In the genomic region with DNA sequence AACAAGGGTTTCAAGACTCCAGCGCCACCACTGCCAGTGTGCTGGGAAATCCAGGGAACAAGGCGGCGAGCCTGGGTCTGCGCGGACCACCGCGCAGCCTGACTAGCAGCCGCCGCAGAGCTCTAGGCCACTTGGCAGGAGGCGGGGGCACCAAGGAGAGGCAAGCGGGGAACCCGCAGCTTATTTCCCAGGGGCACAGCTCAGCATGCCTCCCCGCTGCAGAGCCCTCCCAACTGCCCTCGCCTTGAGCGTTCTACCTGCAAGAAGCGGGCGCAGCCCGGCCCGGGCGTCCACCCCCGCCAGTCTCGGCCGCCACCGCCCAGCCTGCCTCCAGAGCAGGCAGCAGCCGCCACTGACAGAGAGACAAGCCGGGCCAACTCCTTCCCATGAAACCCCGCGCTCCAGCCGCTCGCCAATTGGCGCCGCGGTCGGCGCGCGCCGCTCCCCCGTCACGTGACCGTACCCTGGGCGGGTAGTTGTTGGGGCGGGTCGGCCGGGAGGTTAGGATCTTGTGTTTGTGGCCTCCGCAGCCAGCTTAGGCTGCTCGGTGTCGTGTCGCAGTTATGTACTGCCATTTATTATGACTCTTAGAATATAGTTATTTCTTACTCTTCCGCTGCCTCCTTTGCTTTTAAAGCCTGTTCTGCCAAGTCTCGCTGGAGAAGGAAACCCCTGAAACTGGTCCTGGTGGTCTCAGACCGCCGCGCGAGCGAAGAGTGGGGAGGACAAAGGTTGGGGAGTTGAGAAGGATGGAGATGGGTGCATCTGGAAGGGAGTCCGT, we compare ENCODE assay signal across 8 cellular contexts. TPM values are rescaled to one million over a fixed set of nuclear protein-coding genes. Genes with fewer than 3 reads are reported as not detected.
A peak's percentile ranks its signal among the peaks of the same experiment; 100 is the strongest.
DNase-seq lines count a peak whose midpoint lies in the region; ATAC-seq, FAIRE-seq and TF ChIP-seq lines count a peak whose summit lies in the region.

Gene LNPK, minus strand, starts transcription at position 365 of the 781 bp plus-strand sequence. CDS start 6,683 bp downstream, outside the sequence.

- H3K23ac ChIP-seq in H1 (ENCODE audit: insufficient read length) = no peak within 1 kb of the TSS

- H4K20me1 ChIP-seq in H1 (replicated peaks in 1 of 2; ENCODE audit: control insufficient read depth in 1 of 2, insufficient read depth in 2 of 2, low read length in 2 of 2) = no peaks in the 10 kb centered on the region

- H3K9me3 ChIP-seq in H1 (ENCODE audit: insufficient read depth in 2 of 2, low read depth in 1 of 2, low read length in 1 of 2) = no peaks in the 10 kb centered on the region

- TF ChIP-seq RAD21 in H1 (IDR thresholded peaks at IDR 0.05 in 1 of 2, conservative IDR thresholded peaks at IDR 0.05 in 1 of 2; ENCODE audit: low read depth in 2 of 2, low read length in 2 of 2) = no peak; a peak in 1 of 4 replicates

- FAIRE-seq in HTR-8/SVneo (lab: Jason Lieb, UNC) (peak; percentile 95), H1 (lab: Jason Lieb, UNC) (no peak)

- peaks cover 0 to 10% (median 5%) of the 10 kb centered on the region in 4 experiments; a peak in 5 of 7 replicates for H3K4me1 ChIP-seq in H1 (replicated peaks in 1 of 4; ENCODE audit: control insufficient read depth in 3 of 4, insufficient read depth in 4 of 4, low read length in 3 of 4)

- H3K23me2 ChIP-seq in H1 (ENCODE audit: low read depth, low read length) = peaks cover 11% of the 10 kb centered on the region

- peak in 1 of 2 experiments; percentile 69; a peak in 2 of 3 replicates for TF ChIP-seq POLR2A in H1 (IDR thresholded peaks at IDR 0.05; ENCODE audit: control extremely low read depth in 1 of 2, low read depth in 2 of 2, low read length in 2 of 2)

- 2% methylated on average over 49 of the region's 57 CpGs; no CpG with 5 or more reads in 1 of the 2 experiments for WGBS in H1 (ENCODE audit: extremely low coverage in 1 of 2, insufficient coverage in 1 of 2, insufficient read length in 1 of 2, insufficient replicate concordance in 2 of 2, low coverage in 1 of 2, low lambda C conversion rate in 2 of 2, missing lambda C conversion rate in 1 of 2), 2 experiments

- peak within 1 kb of the TSS; percentile 60 to 89 (median 74) for H3K4me3 ChIP-seq in H1 (ENCODE audit: extremely low read depth in 1 of 4, insufficient read depth in 2 of 4, low read depth in 3 of 4, low read length in 4 of 4)

- H3K4ac ChIP-seq in H1 (replicated peaks; ENCODE audit: insufficient read length, low read depth, low read length) = no peak within 1 kb of the TSS

- TF ChIP-seq EP300 in H1 (IDR thresholded peaks at IDR 0.05; ENCODE audit: borderline replicate concordance in 1 of 2, low read depth in 2 of 2, low read length in 2 of 2) = no peak

- peak within 1 kb of the TSS; percentile 38 to 86 (median 49) for H3K9ac ChIP-seq in H1 (replicated peaks in 1 of 4; ENCODE audit: extremely low read depth in 1 of 4, low read depth in 3 of 4, low read length in 3 of 4)

- H2BK15ac ChIP-seq in H1 (ENCODE audit: low read length) = 0 out of 2 replicates have a peak within 1 kb of the TSS, but pooled peaks have one; percentile 31

- H3K56ac ChIP-seq in H1 (replicated peaks; ENCODE audit: insufficient read length, low read depth, low read length) = no peak within 1 kb of the TSS

- H4K8ac ChIP-seq in H1 (ENCODE audit: extremely low read depth, insufficient read depth, low read length) = peak within 1 kb of the TSS; percentile 90; the same call in 1 of the 2 replicates

- H3K4me2 ChIP-seq in H1 (ENCODE audit: insufficient read depth in 1 of 2, low read depth in 2 of 2, low read length in 2 of 2) = peak within 1 kb of the TSS; percentile 78 to 95

- TF ChIP-seq CTCF in H1 (IDR thresholded peaks at IDR 0.05; ENCODE audit: control extremely low read depth in 1 of 3, insufficient read depth in 1 of 3, low read depth in 1 of 3, low read length in 3 of 3) = 0 out of 4 replicates have a peak, but pooled peaks of 1 of the 3 experiments have one; percentile 20

- no peak within 1 kb of the TSS for H2BK5ac ChIP-seq in H1 (ENCODE audit: low read depth, low read length)

- no peak within 1 kb of the TSS for H2AK5ac ChIP-seq in H1 (ENCODE audit: low read depth, low read length)

- H3K14ac ChIP-seq in H1 (ENCODE audit: insufficient read length) = no peak within 1 kb of the TSS

- H3K27ac ChIP-seq in H1 (ENCODE audit: low read depth, low read length) = no peak within 1 kb of the TSS

- peak within 1 kb of the TSS; percentile 71 for H3K18ac ChIP-seq in H1 (ENCODE audit: extremely low read depth, low read length)

- H2BK120ac ChIP-seq in H1 (replicated peaks; ENCODE audit: low read depth, low read length) = no peak within 1 kb of the TSS

- CTCF ChIA-PET in H1 (lab: Charles Lee; ENCODE audit: partially characterized antibody) = interaction anchor here (0.8 to 2.3 kb wide), 9 partner anchors 15 to 635 kb away, joined by 3 to 12 read pairs (median 4); no protein-coding TSS in a partner anchor

- H2BK20ac ChIP-seq in H1 (ENCODE audit: low read length) = no peak within 1 kb of the TSS

- peak; percentile 92 for ATAC-seq in GM21367 (IDR thresholded peaks at IDR 0.05; ENCODE audit: unreplicated experiment)

- H3K79me1 ChIP-seq in H1 (ENCODE audit: low read depth, low read length) = no peaks in the 10 kb centered on the region

- H2BK12ac ChIP-seq in H1 (ENCODE audit: low read depth, low read length) = peak within 1 kb of the TSS; percentile 31; the same call in 1 of the 2 replicates

- peaks cover 0 to 9% (median 5%) of the 10 kb centered on the region in 4 experiments; a peak in 5 of 7 replicates for H3K27me3 ChIP-seq in H1 (replicated peaks in 1 of 4; ENCODE audit: control insufficient read depth in 3 of 4, extremely low read depth in 1 of 4, insufficient read depth in 3 of 4, low read length in 3 of 4)

- H4K91ac ChIP-seq in H1 (replicated peaks; ENCODE audit: insufficient read length, low read length) = no peak within 1 kb of the TSS

- H4K5ac ChIP-seq in H1 (ENCODE audit: insufficient read length, low read depth, low read length) = no peak within 1 kb of the TSS

- DNase-seq in COLO829 (ENCODE audit: low spot score) (peak; percentile 84), HTR-8/SVneo (ENCODE audit: insufficient read length, low spot score) (peak; percentile 95), NOMO-1 treated with dmso at 0.1 percent for 144 hours (lab: John Stamatoyannopoulos, UW; ENCODE audit: unreplicated experiment) (peak; percentile 83), H1 (ENCODE audit: low read depth in 1 of 2, low spot score in 2 of 2) (peak; percentile 65 to 95), mesenteric fat pad (ENCODE audit: low spot score) (peak; percentile 96)
- DNase-seq in activated CD8-positive, alpha-beta memory T cell treated with anti-CD3 and anti-CD28 coated beads for 48 hours (ENCODE audit: low read depth in 2 of 3, low spot score in 2 of 3) = peak; percentile 61 to 90 (median 81)
- peak; percentile 84 for DNase-seq in stimulated activated CD8-positive, alpha-beta memory T cell treated with anti-CD3 and anti-CD28 coated beads, Interleukin-15, amount 100 ng/mL, for 24 hours (ENCODE audit: low read depth)

- no peaks in the 10 kb centered on the region for H3K36me3 ChIP-seq in H1 (ENCODE audit: control insufficient read depth in 2 of 4, insufficient read depth in 4 of 4, low read length in 3 of 4)

- peaks cover 0 to 17% of the 10 kb centered on the region in 2 experiments; a peak in 1 of 4 replicates for H3K79me2 ChIP-seq in H1 (ENCODE audit: control insufficient read depth in 1 of 2, insufficient read depth in 2 of 2, low read length in 2 of 2)

- H2AFZ ChIP-seq in H1 (ENCODE audit: low read length) = peak within 1 kb of the TSS; percentile 84

- POLR2A ChIA-PET in H1 (lab: Charles Lee; ENCODE audit: partially characterized antibody) = interaction anchor here (0.9 to 1.0 kb wide), 2 partner anchors 7 to 12 kb away, joined by 3 to 6 read pairs; no protein-coding TSS in a partner anchor

TF ChIP-seq in H1, 55 proteins besides CTCF, POLR2A, EP300 and RAD21 (continues in another document):
- TF ChIP-seq SP1 (IDR thresholded peaks at IDR 0.05; ENCODE audit: low read depth, low read length) = 0 out of 2 replicates have a peak, but pooled peaks have one; percentile 7
- TF ChIP-seq BRCA1 (IDR thresholded peaks at IDR 0.05; ENCODE audit: low read depth, low read length) = no peak
- TF ChIP-seq JUN (IDR thresholded peaks at IDR 0.05; ENCODE audit: low read depth, low read length) = no peak
- no peak for TF ChIP-seq SRF (IDR thresholded peaks at IDR 0.05; ENCODE audit: low read depth, low read length)
- no peak for TF ChIP-seq ZNF274 (IDR thresholded peaks at IDR 0.05; ENCODE audit: borderline replicate concordance, extremely low read depth, low read length)
- no peak for TF ChIP-seq SP4 (IDR thresholded peaks at IDR 0.05; ENCODE audit: low read length)
- peak; percentile 20 for TF ChIP-seq EZH2 (IDR thresholded peaks at IDR 0.05; ENCODE audit: low read depth, low read length, severe bottlenecking)
- TF ChIP-seq NANOG (IDR thresholded peaks at IDR 0.05; ENCODE audit: insufficient read depth, low read depth, low read length, poor library complexity, severe bottlenecking) = no peak
- peak; percentile 96 for TF ChIP-seq USF2 (IDR thresholded peaks at IDR 0.05; ENCODE audit: low read length)
- TF ChIP-seq CBX5 (IDR thresholded peaks at IDR 0.05; ENCODE audit: low read depth, low read length) = no peak
- no peak for TF ChIP-seq CHD2 (IDR thresholded peaks at IDR 0.05; ENCODE audit: low read length)
- TF ChIP-seq RBBP5 (IDR thresholded peaks at IDR 0.05; ENCODE audit: borderline replicate concordance, low read depth, low read length) = 0 out of 2 replicates have a peak, but pooled peaks have one; percentile 18
- no peak for TF ChIP-seq TAF7 (optimal IDR thresholded peaks at IDR 0.05; ENCODE audit: borderline replicate concordance, low read depth, low read length)
- no peak for TF ChIP-seq RFX5 (IDR thresholded peaks at IDR 0.05; ENCODE audit: borderline replicate concordance, low read depth, low read length)

RNA-seq across cellular contexts. Expression of gene LNPK, which starts in this region (rescaled TPM):
- total RNA-seq in H1 (2021; fragmentation: NEBNext Ultra II Directional; extraction: Animal tissue kit (Norgen Biotek cat#: 25700)) = 10.3 and 11.8 TPM in 2 replicates
- polyA plus RNA-seq in H1 (2011; rRNA removed) = 2.2 and 3.1 TPM in 2 replicates
- polyA plus RNA-seq in H1 (2011; cell fraction: cytosol; rRNA removed) = 4.3 TPM
- 2.1 TPM for polyA plus RNA-seq in H1 (2011; cell fraction: nucleus; rRNA removed)
- polyA plus RNA-seq in H1 (2012, experiment 1 of 2) = 2.7 to 4.8 TPM (median 3.4 TPM) in 4 replicates
- 0.17 TPM for polyA plus RNA-seq in H1 (2012, experiment 2 of 2)
- polyA plus RNA-seq in H1 (2013, experiment 1 of 2) = 5.4 TPM
- polyA plus RNA-seq in H1 (2013, experiment 2 of 2) = 6.8 TPM
- polyA minus RNA-seq in H1 (2011; rRNA and poly(A)+ RNA removed) = 8.5 and 13.8 TPM in 2 replicates
- polyA minus RNA-seq in H1 (2011; cell fraction: cytosol; rRNA and poly(A)+ RNA removed) = 8.1 TPM
- polyA minus RNA-seq in H1 (2011; cell fraction: nucleus; rRNA and poly(A)+ RNA removed) = 13.6 TPM
- 57.0 TPM for total RNA-seq in mesenteric fat pad
